In the genomic region with DNA sequence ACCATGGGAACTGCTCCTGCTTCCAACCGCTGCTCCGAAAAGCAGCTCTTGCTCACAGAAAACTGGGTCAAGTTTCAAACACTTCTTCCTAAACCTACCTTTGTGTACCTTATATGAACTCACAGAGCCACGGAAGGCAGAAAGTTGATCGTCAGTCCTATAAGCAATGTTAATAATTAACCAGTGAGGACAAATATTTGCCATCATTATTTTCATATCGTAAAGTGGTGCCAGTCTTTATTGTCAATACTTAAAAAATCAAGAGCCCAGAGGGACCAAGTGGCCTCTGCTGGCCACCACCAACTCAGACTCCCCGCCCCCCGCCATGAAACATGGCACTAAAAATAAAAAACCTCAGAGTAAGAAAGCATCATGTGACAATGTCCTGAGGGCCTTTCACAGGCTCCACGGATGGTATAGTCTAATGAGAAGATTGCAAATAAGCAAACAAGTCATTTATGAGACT, we compare ENCODE assay signal across 1 cellular context.
TF ChIP-seq lines count a peak whose summit lies in the region.

No MANE protein-coding gene starts in this region.

TF ChIP-seq in HepG2, 621 proteins besides CTCF, POLR2A, EP300 and RAD21 (continued from another document and continues in another):
- TF ChIP-seq, protein P1, sequence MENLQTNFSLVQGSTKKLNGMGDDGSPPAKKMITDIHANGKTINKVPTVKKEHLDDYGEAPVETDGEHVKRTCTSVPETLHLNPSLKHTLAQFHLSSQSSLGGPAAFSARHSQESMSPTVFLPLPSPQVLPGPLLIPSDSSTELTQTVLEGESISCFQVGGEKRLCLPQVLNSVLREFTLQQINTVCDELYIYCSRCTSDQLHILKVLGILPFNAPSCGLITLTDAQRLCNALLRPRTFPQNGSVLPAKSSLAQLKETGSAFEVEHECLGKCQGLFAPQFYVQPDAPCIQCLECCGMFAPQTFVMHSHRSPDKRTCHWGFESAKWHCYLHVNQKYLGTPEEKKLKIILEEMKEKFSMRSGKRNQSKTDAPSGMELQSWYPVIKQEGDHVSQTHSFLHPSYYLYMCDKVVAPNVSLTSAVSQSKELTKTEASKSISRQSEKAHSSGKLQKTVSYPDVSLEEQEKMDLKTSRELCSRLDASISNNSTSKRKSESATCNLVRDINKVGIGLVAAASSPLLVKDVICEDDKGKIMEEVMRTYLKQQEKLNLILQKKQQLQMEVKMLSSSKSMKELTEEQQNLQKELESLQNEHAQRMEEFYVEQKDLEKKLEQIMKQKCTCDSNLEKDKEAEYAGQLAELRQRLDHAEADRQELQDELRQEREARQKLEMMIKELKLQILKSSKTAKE (CRISPR knock-in tag; IDR thresholded peaks at IDR 0.05; ENCODE audit: borderline replicate concordance): no peak
- TF ChIP-seq, protein P2, sequence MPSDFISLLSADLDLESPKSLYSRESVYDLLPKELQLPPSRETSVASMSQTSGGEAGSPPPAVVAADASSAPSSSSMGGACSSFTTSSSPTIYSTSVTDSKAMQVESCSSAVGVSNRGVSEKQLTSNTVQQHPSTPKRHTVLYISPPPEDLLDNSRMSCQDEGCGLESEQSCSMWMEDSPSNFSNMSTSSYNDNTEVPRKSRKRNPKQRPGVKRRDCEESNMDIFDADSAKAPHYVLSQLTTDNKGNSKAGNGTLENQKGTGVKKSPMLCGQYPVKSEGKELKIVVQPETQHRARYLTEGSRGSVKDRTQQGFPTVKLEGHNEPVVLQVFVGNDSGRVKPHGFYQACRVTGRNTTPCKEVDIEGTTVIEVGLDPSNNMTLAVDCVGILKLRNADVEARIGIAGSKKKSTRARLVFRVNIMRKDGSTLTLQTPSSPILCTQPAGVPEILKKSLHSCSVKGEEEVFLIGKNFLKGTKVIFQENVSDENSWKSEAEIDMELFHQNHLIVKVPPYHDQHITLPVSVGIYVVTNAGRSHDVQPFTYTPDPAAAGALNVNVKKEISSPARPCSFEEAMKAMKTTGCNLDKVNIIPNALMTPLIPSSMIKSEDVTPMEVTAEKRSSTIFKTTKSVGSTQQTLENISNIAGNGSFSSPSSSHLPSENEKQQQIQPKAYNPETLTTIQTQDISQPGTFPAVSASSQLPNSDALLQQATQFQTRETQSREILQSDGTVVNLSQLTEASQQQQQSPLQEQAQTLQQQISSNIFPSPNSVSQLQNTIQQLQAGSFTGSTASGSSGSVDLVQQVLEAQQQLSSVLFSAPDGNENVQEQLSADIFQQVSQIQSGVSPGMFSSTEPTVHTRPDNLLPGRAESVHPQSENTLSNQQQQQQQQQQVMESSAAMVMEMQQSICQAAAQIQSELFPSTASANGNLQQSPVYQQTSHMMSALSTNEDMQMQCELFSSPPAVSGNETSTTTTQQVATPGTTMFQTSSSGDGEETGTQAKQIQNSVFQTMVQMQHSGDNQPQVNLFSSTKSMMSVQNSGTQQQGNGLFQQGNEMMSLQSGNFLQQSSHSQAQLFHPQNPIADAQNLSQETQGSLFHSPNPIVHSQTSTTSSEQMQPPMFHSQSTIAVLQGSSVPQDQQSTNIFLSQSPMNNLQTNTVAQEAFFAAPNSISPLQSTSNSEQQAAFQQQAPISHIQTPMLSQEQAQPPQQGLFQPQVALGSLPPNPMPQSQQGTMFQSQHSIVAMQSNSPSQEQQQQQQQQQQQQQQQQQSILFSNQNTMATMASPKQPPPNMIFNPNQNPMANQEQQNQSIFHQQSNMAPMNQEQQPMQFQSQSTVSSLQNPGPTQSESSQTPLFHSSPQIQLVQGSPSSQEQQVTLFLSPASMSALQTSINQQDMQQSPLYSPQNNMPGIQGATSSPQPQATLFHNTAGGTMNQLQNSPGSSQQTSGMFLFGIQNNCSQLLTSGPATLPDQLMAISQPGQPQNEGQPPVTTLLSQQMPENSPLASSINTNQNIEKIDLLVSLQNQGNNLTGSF (CRISPR knock-in tag; IDR thresholded peaks at IDR 0.05): no peak
- TF ChIP-seq ZSCAN22 (CRISPR knock-in tag; IDR thresholded peaks at IDR 0.05) (no peak), FOXJ3 (CRISPR knock-in tag; IDR thresholded peaks at IDR 0.05; ENCODE audit: borderline replicate concordance) (no peak; the same call in 1 of the 2 replicates), ZNF678 (CRISPR knock-in tag; IDR thresholded peaks at IDR 0.05) (no peak), NR2C2 (CRISPR knock-in tag; IDR thresholded peaks at IDR 0.05; ENCODE audit: borderline replicate concordance) (no peak), NCOA5 (CRISPR knock-in tag; IDR thresholded peaks at IDR 0.05) (no peak), ZFY (CRISPR knock-in tag; IDR thresholded peaks at IDR 0.05) (no peak), ZNF792 (CRISPR knock-in tag; IDR thresholded peaks at IDR 0.05) (0 out of 2 replicates have a peak, but pooled peaks have one; percentile 70), ZNF205 (CRISPR knock-in tag; IDR thresholded peaks at IDR 0.05) (0 out of 2 replicates have a peak, but pooled peaks have one; percentile 14), NFKBIZ (CRISPR knock-in tag; IDR thresholded peaks at IDR 0.05) (no peak), ZSCAN20 (CRISPR knock-in tag; IDR thresholded peaks at IDR 0.05; ENCODE audit: borderline replicate concordance) (no peak), MZF1 (CRISPR knock-in tag; IDR thresholded peaks at IDR 0.05; ENCODE audit: borderline replicate concordance) (no peak), MTA1 (CRISPR knock-in tag; IDR thresholded peaks at IDR 0.05; ENCODE audit: borderline replicate concordance) (no peak), ZNF274 (CRISPR knock-in tag; IDR thresholded peaks at IDR 0.05) (no peak), FOXO1 (CRISPR knock-in tag; IDR thresholded peaks at IDR 0.05) (no peak), MTA3 (CRISPR knock-in tag; IDR thresholded peaks at IDR 0.05) (no peak), ZNF703 (CRISPR knock-in tag; IDR thresholded peaks at IDR 0.05; ENCODE audit: borderline replicate concordance) (no peak), CHD4 (IDR thresholded peaks at IDR 0.05; ENCODE audit: borderline replicate concordance, low read length) (no peak; the same call in 1 of the 2 replicates), ZNF761 (CRISPR knock-in tag; conservative IDR thresholded peaks at IDR 0.05) (no peak)
- TF ChIP-seq, protein P3, sequence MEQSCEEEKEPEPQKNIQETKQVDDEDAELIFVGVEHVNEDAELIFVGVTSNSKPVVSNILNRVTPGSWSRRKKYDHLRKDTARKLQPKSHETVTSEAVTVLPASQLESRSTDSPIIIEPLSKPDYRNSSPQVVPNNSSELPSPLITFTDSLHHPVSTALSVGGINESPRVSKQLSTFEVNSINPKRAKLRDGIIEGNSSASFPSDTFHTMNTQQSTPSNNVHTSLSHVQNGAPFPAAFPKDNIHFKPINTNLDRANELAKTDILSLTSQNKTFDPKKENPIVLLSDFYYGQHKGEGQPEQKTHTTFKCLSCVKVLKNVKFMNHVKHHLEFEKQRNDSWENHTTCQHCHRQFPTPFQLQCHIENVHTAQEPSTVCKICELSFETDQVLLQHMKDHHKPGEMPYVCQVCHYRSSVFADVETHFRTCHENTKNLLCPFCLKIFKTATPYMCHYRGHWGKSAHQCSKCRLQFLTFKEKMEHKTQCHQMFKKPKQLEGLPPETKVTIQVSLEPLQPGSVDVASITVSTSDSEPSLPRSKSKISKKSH (CRISPR knock-in tag; IDR thresholded peaks at IDR 0.05; ENCODE audit: borderline replicate concordance): no peak
- TF ChIP-seq, protein P4, sequence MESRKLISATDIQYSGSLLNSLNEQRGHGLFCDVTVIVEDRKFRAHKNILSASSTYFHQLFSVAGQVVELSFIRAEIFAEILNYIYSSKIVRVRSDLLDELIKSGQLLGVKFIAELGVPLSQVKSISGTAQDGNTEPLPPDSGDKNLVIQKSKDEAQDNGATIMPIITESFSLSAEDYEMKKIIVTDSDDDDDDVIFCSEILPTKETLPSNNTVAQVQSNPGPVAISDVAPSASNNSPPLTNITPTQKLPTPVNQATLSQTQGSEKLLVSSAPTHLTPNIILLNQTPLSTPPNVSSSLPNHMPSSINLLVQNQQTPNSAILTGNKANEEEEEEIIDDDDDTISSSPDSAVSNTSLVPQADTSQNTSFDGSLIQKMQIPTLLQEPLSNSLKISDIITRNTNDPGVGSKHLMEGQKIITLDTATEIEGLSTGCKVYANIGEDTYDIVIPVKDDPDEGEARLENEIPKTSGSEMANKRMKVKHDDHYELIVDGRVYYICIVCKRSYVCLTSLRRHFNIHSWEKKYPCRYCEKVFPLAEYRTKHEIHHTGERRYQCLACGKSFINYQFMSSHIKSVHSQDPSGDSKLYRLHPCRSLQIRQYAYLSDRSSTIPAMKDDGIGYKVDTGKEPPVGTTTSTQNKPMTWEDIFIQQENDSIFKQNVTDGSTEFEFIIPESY (CRISPR knock-in tag; IDR thresholded peaks at IDR 0.05): no peak
- TF ChIP-seq, protein P5, sequence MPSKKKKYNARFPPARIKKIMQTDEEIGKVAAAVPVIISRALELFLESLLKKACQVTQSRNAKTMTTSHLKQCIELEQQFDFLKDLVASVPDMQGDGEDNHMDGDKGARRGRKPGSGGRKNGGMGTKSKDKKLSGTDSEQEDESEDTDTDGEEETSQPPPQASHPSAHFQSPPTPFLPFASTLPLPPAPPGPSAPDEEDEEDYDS (CRISPR knock-in tag; IDR thresholded peaks at IDR 0.05): peak; percentile 82
- TF ChIP-seq, protein P6, sequence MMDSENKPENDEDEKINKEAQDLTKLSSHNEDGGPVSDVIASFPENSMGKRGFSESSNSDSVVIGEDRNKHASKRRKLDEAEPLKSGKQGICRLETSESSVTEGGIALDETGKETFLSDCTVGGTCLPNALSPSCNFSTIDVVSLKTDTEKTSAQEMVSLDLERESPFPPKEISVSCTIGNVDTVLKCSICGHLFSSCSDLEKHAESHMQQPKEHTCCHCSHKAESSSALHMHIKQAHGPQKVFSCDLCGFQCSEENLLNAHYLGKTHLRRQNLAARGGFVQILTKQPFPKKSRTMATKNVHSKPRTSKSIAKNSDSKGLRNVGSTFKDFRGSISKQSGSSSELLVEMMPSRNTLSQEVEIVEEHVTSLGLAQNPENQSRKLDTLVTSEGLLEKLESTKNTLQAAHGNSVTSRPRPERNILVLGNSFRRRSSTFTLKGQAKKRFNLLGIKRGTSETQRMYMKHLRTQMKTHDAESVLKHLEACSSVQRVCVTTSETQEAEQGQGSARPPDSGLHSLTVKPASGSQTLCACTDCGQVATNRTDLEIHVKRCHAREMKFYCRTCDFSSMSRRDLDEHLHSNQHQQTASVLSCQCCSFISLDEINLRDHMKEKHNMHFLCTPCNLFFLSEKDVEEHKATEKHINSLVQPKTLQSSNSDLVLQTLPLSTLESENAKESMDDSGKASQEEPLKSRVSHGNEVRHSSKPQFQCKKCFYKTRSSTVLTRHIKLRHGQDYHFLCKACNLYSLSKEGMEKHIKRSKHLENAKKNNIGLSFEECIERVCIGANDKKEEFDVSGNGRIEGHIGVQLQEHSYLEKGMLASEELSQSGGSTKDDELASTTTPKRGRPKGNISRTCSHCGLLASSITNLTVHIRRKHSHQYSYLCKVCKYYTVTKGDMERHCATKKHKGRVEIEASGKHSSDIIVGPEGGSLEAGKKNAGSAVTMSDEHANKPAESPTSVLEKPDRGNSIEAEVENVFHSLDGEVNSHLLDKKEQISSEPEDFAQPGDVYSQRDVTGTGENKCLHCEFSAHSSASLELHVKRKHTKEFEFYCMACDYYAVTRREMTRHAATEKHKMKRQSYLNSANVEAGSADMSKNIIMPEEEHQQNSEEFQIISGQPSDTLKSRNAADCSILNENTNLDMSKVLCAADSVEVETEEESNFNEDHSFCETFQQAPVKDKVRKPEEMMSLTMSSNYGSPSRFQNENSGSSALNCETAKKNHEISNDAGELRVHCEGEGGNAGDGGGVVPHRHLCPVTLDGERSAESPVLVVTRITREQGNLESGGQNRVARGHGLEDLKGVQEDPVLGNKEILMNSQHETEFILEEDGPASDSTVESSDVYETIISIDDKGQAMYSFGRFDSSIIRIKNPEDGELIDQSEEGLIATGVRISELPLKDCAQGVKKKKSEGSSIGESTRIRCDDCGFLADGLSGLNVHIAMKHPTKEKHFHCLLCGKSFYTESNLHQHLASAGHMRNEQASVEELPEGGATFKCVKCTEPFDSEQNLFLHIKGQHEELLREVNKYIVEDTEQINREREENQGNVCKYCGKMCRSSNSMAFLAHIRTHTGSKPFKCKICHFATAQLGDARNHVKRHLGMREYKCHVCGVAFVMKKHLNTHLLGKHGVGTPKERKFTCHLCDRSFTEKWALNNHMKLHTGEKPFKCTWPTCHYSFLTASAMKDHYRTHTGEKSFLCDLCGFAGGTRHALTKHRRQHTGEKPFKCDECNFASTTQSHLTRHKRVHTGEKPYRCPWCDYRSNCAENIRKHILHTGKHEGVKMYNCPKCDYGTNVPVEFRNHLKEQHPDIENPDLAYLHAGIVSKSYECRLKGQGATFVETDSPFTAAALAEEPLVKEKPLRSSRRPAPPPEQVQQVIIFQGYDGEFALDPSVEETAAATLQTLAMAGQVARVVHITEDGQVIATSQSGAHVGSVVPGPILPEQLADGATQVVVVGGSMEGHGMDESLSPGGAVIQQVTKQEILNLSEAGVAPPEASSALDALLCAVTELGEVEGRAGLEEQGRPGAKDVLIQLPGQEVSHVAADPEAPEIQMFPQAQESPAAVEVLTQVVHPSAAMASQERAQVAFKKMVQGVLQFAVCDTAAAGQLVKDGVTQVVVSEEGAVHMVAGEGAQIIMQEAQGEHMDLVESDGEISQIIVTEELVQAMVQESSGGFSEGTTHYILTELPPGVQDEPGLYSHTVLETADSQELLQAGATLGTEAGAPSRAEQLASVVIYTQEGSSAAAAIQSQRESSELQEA (CRISPR knock-in tag; IDR thresholded peaks at IDR 0.05; ENCODE audit: not compliant biosample characterization): no peak
- TF ChIP-seq, protein P7, sequence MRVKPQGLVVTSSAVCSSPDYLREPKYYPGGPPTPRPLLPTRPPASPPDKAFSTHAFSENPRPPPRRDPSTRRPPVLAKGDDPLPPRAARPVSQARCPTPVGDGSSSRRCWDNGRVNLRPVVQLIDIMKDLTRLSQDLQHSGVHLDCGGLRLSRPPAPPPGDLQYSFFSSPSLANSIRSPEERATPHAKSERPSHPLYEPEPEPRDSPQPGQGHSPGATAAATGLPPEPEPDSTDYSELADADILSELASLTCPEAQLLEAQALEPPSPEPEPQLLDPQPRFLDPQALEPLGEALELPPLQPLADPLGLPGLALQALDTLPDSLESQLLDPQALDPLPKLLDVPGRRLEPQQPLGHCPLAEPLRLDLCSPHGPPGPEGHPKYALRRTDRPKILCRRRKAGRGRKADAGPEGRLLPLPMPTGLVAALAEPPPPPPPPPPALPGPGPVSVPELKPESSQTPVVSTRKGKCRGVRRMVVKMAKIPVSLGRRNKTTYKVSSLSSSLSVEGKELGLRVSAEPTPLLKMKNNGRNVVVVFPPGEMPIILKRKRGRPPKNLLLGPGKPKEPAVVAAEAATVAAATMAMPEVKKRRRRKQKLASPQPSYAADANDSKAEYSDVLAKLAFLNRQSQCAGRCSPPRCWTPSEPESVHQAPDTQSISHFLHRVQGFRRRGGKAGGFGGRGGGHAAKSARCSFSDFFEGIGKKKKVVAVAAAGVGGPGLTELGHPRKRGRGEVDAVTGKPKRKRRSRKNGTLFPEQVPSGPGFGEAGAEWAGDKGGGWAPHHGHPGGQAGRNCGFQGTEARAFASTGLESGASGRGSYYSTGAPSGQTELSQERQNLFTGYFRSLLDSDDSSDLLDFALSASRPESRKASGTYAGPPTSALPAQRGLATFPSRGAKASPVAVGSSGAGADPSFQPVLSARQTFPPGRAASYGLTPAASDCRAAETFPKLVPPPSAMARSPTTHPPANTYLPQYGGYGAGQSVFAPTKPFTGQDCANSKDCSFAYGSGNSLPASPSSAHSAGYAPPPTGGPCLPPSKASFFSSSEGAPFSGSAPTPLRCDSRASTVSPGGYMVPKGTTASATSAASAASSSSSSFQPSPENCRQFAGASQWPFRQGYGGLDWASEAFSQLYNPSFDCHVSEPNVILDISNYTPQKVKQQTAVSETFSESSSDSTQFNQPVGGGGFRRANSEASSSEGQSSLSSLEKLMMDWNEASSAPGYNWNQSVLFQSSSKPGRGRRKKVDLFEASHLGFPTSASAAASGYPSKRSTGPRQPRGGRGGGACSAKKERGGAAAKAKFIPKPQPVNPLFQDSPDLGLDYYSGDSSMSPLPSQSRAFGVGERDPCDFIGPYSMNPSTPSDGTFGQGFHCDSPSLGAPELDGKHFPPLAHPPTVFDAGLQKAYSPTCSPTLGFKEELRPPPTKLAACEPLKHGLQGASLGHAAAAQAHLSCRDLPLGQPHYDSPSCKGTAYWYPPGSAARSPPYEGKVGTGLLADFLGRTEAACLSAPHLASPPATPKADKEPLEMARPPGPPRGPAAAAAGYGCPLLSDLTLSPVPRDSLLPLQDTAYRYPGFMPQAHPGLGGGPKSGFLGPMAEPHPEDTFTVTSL (CRISPR knock-in tag; IDR thresholded peaks at IDR 0.05; ENCODE audit: borderline replicate concordance): peak; percentile 75; the same call in 1 of the 2 replicates
